Comparison of ENCODE assay signal across 15 cellular contexts in the genomic region with DNA sequence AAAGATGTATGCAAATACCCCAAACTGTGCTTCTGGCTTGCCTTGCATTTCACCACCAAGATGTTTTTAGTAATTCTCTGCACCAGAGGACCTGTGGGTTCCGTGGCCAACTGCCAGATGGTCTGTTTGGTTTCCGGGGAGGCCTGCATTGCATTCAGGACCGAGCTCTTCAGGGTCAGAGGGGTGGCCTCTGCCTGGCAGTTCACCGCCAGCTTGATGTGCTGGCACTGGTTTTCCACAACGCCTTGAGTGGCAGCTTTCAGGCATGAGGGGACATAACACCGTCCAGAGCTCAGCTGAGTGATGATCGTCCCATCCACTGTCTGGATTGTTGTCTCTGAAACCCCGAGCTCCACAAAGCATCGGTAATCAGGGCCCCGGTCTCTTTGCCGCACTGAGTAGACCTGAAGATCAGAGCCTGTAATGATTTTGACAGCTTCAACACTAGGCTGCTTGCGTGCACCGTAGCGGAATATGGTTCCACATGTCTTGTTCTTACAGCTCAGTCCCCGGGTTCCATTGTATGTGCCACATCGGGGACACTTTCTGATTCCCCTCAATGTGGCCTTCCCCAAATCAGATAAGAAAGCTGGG. TPM values are rescaled to one million over a fixed set of nuclear protein-coding genes. Genes with fewer than 3 reads are reported as not detected.
DNase-seq lines count a peak whose midpoint lies in the region; ATAC-seq, FAIRE-seq and TF ChIP-seq lines count a peak whose summit lies in the region.
"Had no signal": no experiment of that assay in that cellular context is flagged by ENCODE, and none has a peak within 500 bp of the region (broad histone marks: within the 10 kb centered on the region; RNA-seq: fewer than 3 reads in every experiment).

No MANE protein-coding gene starts in this region.

- ATAC-seq in GM21381 (IDR thresholded peaks at IDR 0.05; ENCODE audit: unreplicated experiment) = peak; percentile 81
- peak; percentile 83 for ATAC-seq in HG03108 (IDR thresholded peaks at IDR 0.05; ENCODE audit: unreplicated experiment)
- peak; percentile 94 for ATAC-seq in GM12878
- no peak for ATAC-seq in GM18870 (IDR thresholded peaks at IDR 0.05; ENCODE audit: unreplicated experiment)
- ATAC-seq: Panc1; stimulated activated naive CD8-positive, alpha-beta T cell treated with anti-CD3 and anti-CD28 coated beads, Interleukin-15, Interleukin-2, amounts not matched to agents 100 U/mL and 50 U/mL, for 24 hours had no signal

- intact Hi-C loops in GM12878 (cut with micrococcal nuclease; ENCODE audit: unreplicated experiment) = loop anchor here (1.0 to 2.0 kb wide), 2 partner anchors 35 to 39 kb away; no protein-coding TSS in a partner anchor

- H3K27me3 Mint-ChIP-seq in endothelial cell (ENCODE audit: unreplicated experiment) = no peaks in the 10 kb centered on the region
- H3K27me3 Mint-ChIP-seq: activated naive CD4-positive, alpha-beta T cell treated with anti-CD3 and anti-CD28 coated beads, Interleukin-2, amount 50 U/mL, for 24 hours had no signal

- H3K27me3 ChIP-seq in GM06990 (replicated peaks; ENCODE audit: control insufficient read depth, insufficient read depth, low read length) (no peaks in the 10 kb centered on the region), GM12878 (replicated peaks in 1 of 2; ENCODE audit: control insufficient read depth in 2 of 2, insufficient read depth in 2 of 2, low read length in 1 of 2) (no peaks in the 10 kb centered on the region), HAP-1 (ENCODE audit: low read depth) (no peaks in the 10 kb centered on the region)

- in situ Hi-C loops in GM12878 (cut with MboI) = no loop called here
- in situ Hi-C loops in HAP-1 (cut with MboI; ENCODE audit: low sequenced_read_pairs) = no loop called here

- RAD21 ChIA-PET in GM12878 (lab: Charles Lee; ENCODE audit: unreplicated experiment) = interaction anchor here (1.0 to 3.1 kb wide), 12 partner anchors 10 to 456 kb away, joined by 3 to 19 read pairs (median 5); partner anchors contain the start of genes C2orf42, MXD1 and SNRPG

- under 1% methylated on average over 16 of the region's 16 CpGs for WGBS in GM12878 (ENCODE audit: insufficient coverage, insufficient replicate concordance, low lambda C conversion rate, missing lambda C conversion rate)

- peak overlapping the region; percentile 90 for H3K27ac ChIP-seq in GM12878 (ENCODE audit: control insufficient read depth, insufficient read depth)

- DNase-seq in GM06990 (ENCODE audit: extremely low read depth, insufficient read length) (peak; percentile 71), GM12878 (ENCODE audit: low read depth, low spot score) (peak; percentile 88), HAP-1 (ENCODE audit: low spot score in 2 of 2) (no peak), endothelial cell (ENCODE audit: low spot score) (no peak), NCI-H1694 (lab: John Stamatoyannopoulos, UW) (no peak)
- DNase-seq: activated CD4-positive, CD25-positive, alpha-beta regulatory T cell; dermis blood vessel endothelial cell; head of caudate nucleus; stimulated activated naive CD8-positive, alpha-beta T cell treated with anti-CD3 and anti-CD28 coated beads, Interleukin-15, Interleukin-2, amounts not matched to agents 100 U/mL and 50 U/mL, for 24 hours had no signal

- H3K4me1 ChIP-seq in GM12878 (ENCODE audit: control insufficient read depth, insufficient read depth, low read length) = peaks cover 21% of the 10 kb centered on the region
- H3K4me1 ChIP-seq in HAP-1 = no peaks in the 10 kb centered on the region

- H2AFZ ChIP-seq in GM12878 (ENCODE audit: control insufficient read depth, low read depth, low read length) = peak overlapping the region; percentile 62

- peak overlapping the region; percentile 63 for H3K9ac ChIP-seq in GM12878 (ENCODE audit: control insufficient read depth, insufficient read depth, low read length)

- H3K27ac Mint-ChIP-seq in endothelial cell (ENCODE audit: unreplicated experiment) = no peak overlapping the region
- H3K27ac Mint-ChIP-seq: activated naive CD4-positive, alpha-beta T cell treated with anti-CD3 and anti-CD28 coated beads, Interleukin-2, amount 50 U/mL, for 24 hours had no signal

- POLR2A ChIA-PET in GM12878 (lab: Charles Lee) = interaction anchor here (0.7 to 1.9 kb wide), 10 partner anchors 9 to 419 kb away, joined by 3 to 21 read pairs (median 4); partner anchors contain the start of genes C2orf42 and PCYOX1

- no peak for FAIRE-seq in GM12878 (lab: Jason Lieb, UNC)

- H3K9me3 ChIP-seq in GM12878 (replicated peaks; ENCODE audit: control insufficient read depth, insufficient read depth, low read length) (no peaks in the 10 kb centered on the region), HAP-1 (no peaks in the 10 kb centered on the region)

- TF ChIP-seq RAD21 in GM12878 (IDR thresholded peaks at IDR 0.05; ENCODE audit: insufficient read depth, low read depth, low read length) = no peak

- no peaks in the 10 kb centered on the region for H3K79me2 ChIP-seq in GM12878 (ENCODE audit: control insufficient read depth, insufficient read depth, low read length)

- H3K4me3 ChIP-seq in GM06990 (replicated peaks; ENCODE audit: low read depth, low read length) = peak overlapping the region; percentile 29
- H3K4me3 ChIP-seq in GM12878 = peak overlapping the region; percentile 18; the same call in 1 of the 2 replicates
- H3K4me3 ChIP-seq in HAP-1 = no peak overlapping the region
- H3K4me3 ChIP-seq: smooth muscle cell had no signal

- 0 out of 4 replicates have a peak, but pooled peaks of 1 of the 2 experiments have one; percentile 26 for TF ChIP-seq EP300 in GM12878 (IDR thresholded peaks at IDR 0.05; ENCODE audit: borderline replicate concordance in 1 of 2, control insufficient read depth in 1 of 2, low read depth in 2 of 2, low read length in 2 of 2)

- no peaks in the 10 kb centered on the region for H3K4me1 Mint-ChIP-seq in endothelial cell (ENCODE audit: unreplicated experiment)

- TF ChIP-seq CTCF in GM06990 (IDR thresholded peaks at IDR 0.05; ENCODE audit: insufficient read depth, low read length, poor library complexity, severe bottlenecking) (no peak), GM12878 (IDR thresholded peaks at IDR 0.05 in 2 of 3, conservative IDR thresholded peaks at IDR 0.05 in 1 of 3; ENCODE audit: control insufficient read depth in 2 of 3, extremely low read depth in 1 of 3, insufficient read depth in 1 of 3, low read depth in 3 of 3, low read length in 3 of 3) (no peak), endothelial cell (IDR thresholded peaks at IDR 0.05; ENCODE audit: unreplicated experiment) (no peak)

- SMC1A ChIA-PET in GM12878 (lab: Charles Lee; ENCODE audit: uncharacterized antibody, unreplicated experiment) = interaction anchor here (0.7 to 4.3 kb wide), 14 partner anchors 9 to 457 kb away, joined by 3 to 29 read pairs (median 3); partner anchors contain the start of genes C2orf42 and MXD1

- peak overlapping the region; percentile 74 for H3K4me2 ChIP-seq in GM12878 (ENCODE audit: control insufficient read depth, insufficient read depth)
- H3K4me2 ChIP-seq: smooth muscle cell had no signal

- peak; percentile 90 for TF ChIP-seq POLR2A in GM12878 (IDR thresholded peaks at IDR 0.05; ENCODE audit: low read depth, low read length)

- CTCF ChIA-PET in GM12878 (lab: Yijun Ruan, JAX) = interaction anchor here (0.5 to 2.0 kb wide), 10 partner anchors 8 to 457 kb away, joined by 3 to 14 read pairs (median 4); partner anchors contain the start of genes C2orf42 and MXD1

- no peak overlapping the region for H3K4me3 Mint-ChIP-seq in endothelial cell (ENCODE audit: unreplicated experiment)
- H3K4me3 Mint-ChIP-seq: activated naive CD4-positive, alpha-beta T cell treated with anti-CD3 and anti-CD28 coated beads, Interleukin-2, amount 50 U/mL, for 24 hours had no signal

- H4K20me1 ChIP-seq in GM12878 (ENCODE audit: control insufficient read depth, insufficient read depth) = no peaks in the 10 kb centered on the region

- H3K36me3 Mint-ChIP-seq in endothelial cell (ENCODE audit: low read depth, unreplicated experiment) = peaks cover 6% of the 10 kb centered on the region

- no peaks in the 10 kb centered on the region for H3K9me3 Mint-ChIP-seq in endothelial cell (ENCODE audit: unreplicated experiment)
- H3K9me3 Mint-ChIP-seq: activated naive CD4-positive, alpha-beta T cell treated with anti-CD3 and anti-CD28 coated beads, Interleukin-2, amount 50 U/mL, for 24 hours had no signal

- H3K36me3 ChIP-seq in GM06990 (ENCODE audit: control insufficient read depth, insufficient read depth, low read length) (no peaks in the 10 kb centered on the region; the same call in 1 of the 2 replicates), GM12878 (ENCODE audit: control insufficient read depth in 2 of 2, insufficient read depth in 2 of 2, low read length in 1 of 2) (no peaks in the 10 kb centered on the region), HAP-1 (replicated peaks) (peaks cover 33% of the 10 kb centered on the region)

- BruUV-seq in GM12878 (replicated peaks; lab: Mats Ljungman, UMichigan) = no TSS peak

TF ChIP-seq in GM12878, 131 proteins besides CTCF, POLR2A, EP300 and RAD21 (continues in another document):
- TF ChIP-seq RELA (IDR thresholded peaks at IDR 0.05; ENCODE audit: borderline replicate concordance, partially characterized antibody) = no peak
- TF ChIP-seq NR2F1 (conservative IDR thresholded peaks at IDR 0.05) = peak; percentile 78
- TF ChIP-seq TCF3 (IDR thresholded peaks at IDR 0.05; ENCODE audit: borderline replicate concordance, insufficient read depth, low read depth, low read length) = peak; percentile 52; the same call in 1 of the 2 replicates
- no peak for TF ChIP-seq WRNIP1 (IDR thresholded peaks at IDR 0.05; ENCODE audit: borderline replicate concordance, low read depth, low read length)
- peak; percentile 29; the same call in 1 of the 2 replicates for TF ChIP-seq CREM (IDR thresholded peaks at IDR 0.05; ENCODE audit: low read depth)

RNA-seq across cellular contexts. Expression of gene C2orf42, which starts 9.4 kb away (rescaled TPM):
- 31.6 and 43.1 TPM in 2 replicates for total RNA-seq in GM12878 (2013; cell fraction: nucleolus; rRNA removed)
- total RNA-seq in GM12878 (2014; rRNA removed) (14.2 and 16.9 TPM in 2 replicates), GM12878 (2014; rRNA removed; fragmentation: Illumina TruSeq; extraction: Trizol) (11.4 and 12.0 TPM in 2 replicates), GM12878 (2021) (13.0 and 16.6 TPM in 2 replicates), endothelial cell (ENCODE audit: unreplicated experiment) (15.0 TPM)
- polyA plus RNA-seq in GM12878 (2011; ENCODE audit: low read depth) = 4.0 TPM
- polyA plus RNA-seq in GM12878 (2011; rRNA removed) (10.0 and 11.1 TPM in 2 replicates), GM12878 (2014; fragmentation: Illumina TruSeq; extraction: Trizol) (11.6 and 13.4 TPM in 2 replicates), GM12878 (2014; fragmentation: Nextera tagmentation; extraction: Ambion mirVana) (1 to 10 TPM; 5.5 to 7.3 TPM), GM12878 (2014; rRNA removed) (10.3 and 13.2 TPM in 2 replicates), GM12878 (2016; fragmentation: Nextera tagmentation; extraction: Ambion mirVana) (10 to 100 TPM; 17.3 to 19.8 TPM)
- 8.8 and 10.2 TPM in 2 replicates for polyA plus RNA-seq in GM12878 (2011; cell fraction: cytosol; rRNA removed)
- 17.4 and 18.8 TPM in 2 replicates for polyA plus RNA-seq in GM12878 (2011; cell fraction: nucleus; rRNA removed)
- polyA plus RNA-seq in GM12878 (2012) = 6.2 and 9.2 TPM in 2 replicates
- polyA minus RNA-seq in GM12878 (2011; rRNA and poly(A)+ RNA removed) = 53.6 and 54.5 TPM in 2 replicates
- 12.6 and 16.2 TPM in 2 replicates for polyA minus RNA-seq in GM12878 (2011; cell fraction: cytosol; rRNA and poly(A)+ RNA removed)
- polyA minus RNA-seq in GM12878 (2011; cell fraction: nucleus; rRNA and poly(A)+ RNA removed) = 22.2 and 31.8 TPM in 2 replicates

Comparison
In these comparisons a context has a peak if more than half of its experiments do, and no peak if none do; other contexts are left out.
1. DNase-seq: peak in GM06990 (single experiment) and GM12878 (single experiment); none in HAP-1 (0 of 2), endothelial cell (single experiment) and NCI-H1694 (single experiment).